ENCODE assay signal across 19 cellular contexts in the genomic region with DNA sequence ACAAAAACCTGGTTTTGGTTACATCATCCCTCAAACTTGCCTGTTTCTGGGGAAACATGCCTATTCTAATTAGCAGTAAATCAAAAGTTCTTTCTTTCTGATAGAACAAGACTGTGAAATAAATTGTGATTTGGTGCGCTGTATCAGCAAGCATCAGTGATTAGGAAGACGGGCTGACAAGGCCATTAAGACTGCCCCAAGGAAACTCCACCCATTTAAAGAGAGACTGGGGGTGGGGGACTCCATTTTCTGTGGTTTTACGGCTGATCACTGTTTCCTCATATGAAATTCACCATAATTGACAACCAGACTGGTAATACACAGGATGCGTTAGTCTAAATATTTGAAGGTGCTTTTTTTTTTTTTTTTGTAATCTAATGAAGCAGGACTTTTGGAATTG.
DNase-seq lines count a peak whose midpoint lies in the region; ATAC-seq and TF ChIP-seq lines count a peak whose summit lies in the region.
"Had no signal": no experiment of that assay in that cellular context is flagged by ENCODE, and none has a peak within 500 bp of the region (broad histone marks: within the 10 kb centered on the region; RNA-seq: fewer than 3 reads in every experiment).

No MANE protein-coding gene starts in this region.

- no peak overlapping the region for H3K27ac Mint-ChIP-seq in glutamatergic neuron (ENCODE audit: unreplicated experiment)
- H3K27ac Mint-ChIP-seq: activated B cell treated with CpG ODN at 0.5 μM for 24 hours; activated T-helper 1 cell treated with anti-CD3 and anti-CD28 coated beads, Interleukin-12 subunit alpha, Interleukin-12 subunit beta, Interleukin-2, Interleukin-4 antibody, amounts not matched to agents 30 ng/mL and 10 ng/mL and 1 ng/mL, durations not matched to agents 14 hours and 24 hours and 36 hours; natural killer cell treated with Interleukin-12 subunit alpha and Interleukin-12 subunit beta and Interleukin-15 and Interleukin-18, amount 100 ng/mL, for 72 hours had no signal

- DNase-seq in SJSA1 (ENCODE audit: low read depth in 1 of 2, low spot score in 2 of 2) (no peak), foreskin keratinocyte (peak in 1 of 2 donors; percentile 26), cortex of kidney (lab: John Stamatoyannopoulos, UW) (no peak), glutamatergic neuron (no peak)
- no peak for DNase-seq in activated CD8-positive, alpha-beta memory T cell treated with anti-CD3 and anti-CD28 coated beads, Interleukin-2, amount 50 U/mL, for 48 hours
- DNase-seq: activated B cell treated with CpG ODN at 0.5 μM for 24 hours; EL; HCEC 1CT; NCI-H2029; NCI-H524; stimulated activated CD4-positive, alpha-beta T cell treated with anti-CD3 and anti-CD28 coated beads, Interleukin-12 subunit alpha, Interleukin-12 subunit beta, amount 100 ng/mL, for 4 hours; stimulated activated naive CD4-positive, alpha-beta T cell; upper lobe of right lung had no signal

- H3K9me3 ChIP-seq in HEK293 (ENCODE audit: control insufficient read depth, insufficient read depth, low read depth, low read length) (no peaks in the 10 kb centered on the region), SJSA1 (replicated peaks) (no peaks in the 10 kb centered on the region)
- H3K9me3 ChIP-seq: upper lobe of right lung had no signal

- H2AFZ ChIP-seq in ACC112 (ENCODE audit: low read length, unreplicated experiment): peak overlapping the region; percentile 9

- POLR2A ChIA-PET in HEK293 (lab: Yijun Ruan, JAX): no interaction called here

- H3K27me3 Mint-ChIP-seq in glutamatergic neuron (ENCODE audit: unreplicated experiment): no peaks in the 10 kb centered on the region
- H3K27me3 Mint-ChIP-seq: activated B cell treated with CpG ODN at 0.5 μM for 24 hours; central memory CD8-positive, alpha-beta T cell; natural killer cell treated with Interleukin-12 subunit alpha and Interleukin-12 subunit beta and Interleukin-15 and Interleukin-18, amount 100 ng/mL, for 72 hours had no signal

- no peak overlapping the region for H3K4me3 Mint-ChIP-seq in glutamatergic neuron (ENCODE audit: unreplicated experiment)
- H3K4me3 Mint-ChIP-seq: activated B cell treated with CpG ODN at 0.5 μM for 24 hours; activated T-helper 1 cell treated with anti-CD3 and anti-CD28 coated beads, Interleukin-12 subunit alpha, Interleukin-12 subunit beta, Interleukin-2, Interleukin-4 antibody, amounts not matched to agents 30 ng/mL and 10 ng/mL and 1 ng/mL, durations not matched to agents 14 hours and 24 hours and 36 hours; central memory CD8-positive, alpha-beta T cell; natural killer cell treated with Interleukin-12 subunit alpha and Interleukin-12 subunit beta and Interleukin-15 and Interleukin-18, amount 100 ng/mL, for 72 hours had no signal

- peaks cover 6% of the 10 kb centered on the region for H3K4me1 ChIP-seq in ACC112 (ENCODE audit: control insufficient read depth, insufficient read depth, low read length, unreplicated experiment)
- H3K4me1 ChIP-seq in HEK293 (ENCODE audit: control insufficient read depth, insufficient read depth, low read length): no peaks in the 10 kb centered on the region
- H3K4me1 ChIP-seq in SJSA1 (replicated peaks): peaks cover 6% of the 10 kb centered on the region; the same call in 1 of the 2 replicates
- peaks cover 7% of the 10 kb centered on the region for H3K4me1 ChIP-seq in foreskin keratinocyte
- H3K4me1 ChIP-seq: upper lobe of right lung had no signal

- H3K36me3 ChIP-seq in ACC112 (ENCODE audit: insufficient read depth, low read length) (no peaks in the 10 kb centered on the region), HEK293 (ENCODE audit: control insufficient read depth in 2 of 2, insufficient read depth in 1 of 2, low read length in 2 of 2) (no peaks in the 10 kb centered on the region), SJSA1 (no peaks in the 10 kb centered on the region)
- H3K36me3 ChIP-seq: upper lobe of right lung had no signal

- H3K27me3 ChIP-seq in ACC112 (ENCODE audit: insufficient read depth, low read length): no peaks in the 10 kb centered on the region
- no peaks in the 10 kb centered on the region for H3K27me3 ChIP-seq in SJSA1 (replicated peaks)
- no peaks in the 10 kb centered on the region for H3K27me3 ChIP-seq in foreskin keratinocyte
- H3K27me3 ChIP-seq: upper lobe of right lung had no signal

- H3K36me3 Mint-ChIP-seq in glutamatergic neuron (ENCODE audit: unreplicated experiment): no peaks in the 10 kb centered on the region
- H3K36me3 Mint-ChIP-seq: natural killer cell treated with Interleukin-12 subunit alpha and Interleukin-12 subunit beta and Interleukin-15 and Interleukin-18, amount 100 ng/mL, for 72 hours had no signal

- ATAC-seq in foreskin keratinocyte (peak; percentile 55), HG02763 (IDR thresholded peaks at IDR 0.05; ENCODE audit: unreplicated experiment) (no peak)
- ATAC-seq: natural killer cell treated with Interleukin-12 subunit alpha and Interleukin-12 subunit beta and Interleukin-15 and Interleukin-18, amount 100 ng/mL, for 72 hours; upper lobe of right lung had no signal

- no peak overlapping the region for H3K27ac ChIP-seq in ACC112 (ENCODE audit: low read depth, low read length)
- no peak overlapping the region for H3K27ac ChIP-seq in HEK293 (ENCODE audit: extremely low read depth, low read depth, low read length)
- H3K27ac ChIP-seq in SJSA1: peak overlapping the region; percentile 14; the same call in 1 of the 2 replicates
- H3K27ac ChIP-seq in foreskin keratinocyte: no peak overlapping the region
- H3K27ac ChIP-seq: upper lobe of right lung had no signal

- H3K9me3 Mint-ChIP-seq in glutamatergic neuron (ENCODE audit: unreplicated experiment): no peaks in the 10 kb centered on the region
- H3K9me3 Mint-ChIP-seq: activated B cell treated with CpG ODN at 0.5 μM for 24 hours; activated T-helper 1 cell treated with anti-CD3 and anti-CD28 coated beads, Interleukin-12 subunit alpha, Interleukin-12 subunit beta, Interleukin-2, Interleukin-4 antibody, amounts not matched to agents 30 ng/mL and 10 ng/mL and 1 ng/mL, durations not matched to agents 14 hours and 24 hours and 36 hours had no signal

- no peaks in the 10 kb centered on the region for H3K79me2 ChIP-seq in ACC112 (ENCODE audit: control insufficient read depth, insufficient read depth, low read length, unreplicated experiment)

- H3K4me3 ChIP-seq in ACC112 (ENCODE audit: low read depth, low read length) (no peak overlapping the region), HEK293 (ENCODE audit: low read depth, low read length) (no peak overlapping the region), SJSA1 (no peak overlapping the region)
- H3K4me3 ChIP-seq: upper lobe of right lung had no signal

- CTCF ChIA-PET in HEK293 (lab: Yijun Ruan, JAX): interaction anchor here (0.7 kb wide), 1 partner anchor 28 kb away, joined by 4 read pairs; no protein-coding TSS in a partner anchor

- H3K4me1 Mint-ChIP-seq in glutamatergic neuron (ENCODE audit: low read depth, unreplicated experiment): no peaks in the 10 kb centered on the region
- H3K4me1 Mint-ChIP-seq: activated B cell treated with CpG ODN at 0.5 μM for 24 hours; central memory CD8-positive, alpha-beta T cell had no signal

- no peak for TF ChIP-seq CTCF in HEK293 (tag by site-specific recombination; IDR thresholded peaks at IDR 0.05)
- no peak for TF ChIP-seq CTCF in foreskin keratinocyte (conservative IDR thresholded peaks at IDR 0.05)
- TF ChIP-seq CTCF in glutamatergic neuron (IDR thresholded peaks at IDR 0.05; ENCODE audit: partially characterized antibody, unreplicated experiment): no peak

TF ChIP-seq in HEK293, 187 proteins besides CTCF, POLR2A, EP300 and RAD21:
- 0 out of 2 replicates have a peak, but pooled peaks have one; percentile 29 for TF ChIP-seq TRIM28 (IDR thresholded peaks at IDR 0.05; ENCODE audit: borderline replicate concordance, low read length)
- TF ChIP-seq, protein P1, sequence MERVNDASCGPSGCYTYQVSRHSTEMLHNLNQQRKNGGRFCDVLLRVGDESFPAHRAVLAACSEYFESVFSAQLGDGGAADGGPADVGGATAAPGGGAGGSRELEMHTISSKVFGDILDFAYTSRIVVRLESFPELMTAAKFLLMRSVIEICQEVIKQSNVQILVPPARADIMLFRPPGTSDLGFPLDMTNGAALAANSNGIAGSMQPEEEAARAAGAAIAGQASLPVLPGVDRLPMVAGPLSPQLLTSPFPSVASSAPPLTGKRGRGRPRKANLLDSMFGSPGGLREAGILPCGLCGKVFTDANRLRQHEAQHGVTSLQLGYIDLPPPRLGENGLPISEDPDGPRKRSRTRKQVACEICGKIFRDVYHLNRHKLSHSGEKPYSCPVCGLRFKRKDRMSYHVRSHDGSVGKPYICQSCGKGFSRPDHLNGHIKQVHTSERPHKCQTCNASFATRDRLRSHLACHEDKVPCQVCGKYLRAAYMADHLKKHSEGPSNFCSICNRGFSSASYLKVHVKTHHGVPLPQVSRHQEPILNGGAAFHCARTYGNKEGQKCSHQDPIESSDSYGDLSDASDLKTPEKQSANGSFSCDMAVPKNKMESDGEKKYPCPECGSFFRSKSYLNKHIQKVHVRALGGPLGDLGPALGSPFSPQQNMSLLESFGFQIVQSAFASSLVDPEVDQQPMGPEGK (tag by site-specific recombination; IDR thresholded peaks at IDR 0.05): no peak
- TF ChIP-seq, protein P2, sequence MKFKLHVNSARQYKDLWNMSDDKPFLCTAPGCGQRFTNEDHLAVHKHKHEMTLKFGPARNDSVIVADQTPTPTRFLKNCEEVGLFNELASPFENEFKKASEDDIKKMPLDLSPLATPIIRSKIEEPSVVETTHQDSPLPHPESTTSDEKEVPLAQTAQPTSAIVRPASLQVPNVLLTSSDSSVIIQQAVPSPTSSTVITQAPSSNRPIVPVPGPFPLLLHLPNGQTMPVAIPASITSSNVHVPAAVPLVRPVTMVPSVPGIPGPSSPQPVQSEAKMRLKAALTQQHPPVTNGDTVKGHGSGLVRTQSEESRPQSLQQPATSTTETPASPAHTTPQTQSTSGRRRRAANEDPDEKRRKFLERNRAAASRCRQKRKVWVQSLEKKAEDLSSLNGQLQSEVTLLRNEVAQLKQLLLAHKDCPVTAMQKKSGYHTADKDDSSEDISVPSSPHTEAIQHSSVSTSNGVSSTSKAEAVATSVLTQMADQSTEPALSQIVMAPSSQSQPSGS (tag by site-specific recombination; IDR thresholded peaks at IDR 0.05; ENCODE audit: low read depth): peak; percentile 15; the same call in 1 of the 2 replicates
